8 cellular contexts compared by ENCODE assay signal in genomic region chr12:56258068-56258819, GRCh38. TPM values are rescaled to one million over a fixed set of nuclear protein-coding genes. Genes with fewer than 3 reads are reported as not detected.
DNase-seq lines count a peak whose midpoint lies in the region; ATAC-seq and TF ChIP-seq lines count a peak whose summit lies in the region.

Gene ANKRD52 (minus strand): TSS chr12:56258384. CDS start chr12:56258269, 115 bp downstream.

- peak; percentile 79 for DNase-seq in H9
- DNase-seq in MG63, result peak; percentile 83
- DNase-seq in SK-N-MC (ENCODE audit: low read depth, low spot score), result no peak
- peak; percentile 83 for DNase-seq in glutamatergic neuron
- DNase-seq in osteocyte (ENCODE audit: extremely low spot score, unreplicated experiment), result peak; percentile 93
- no peak for DNase-seq in thoracic aorta (ENCODE audit: low spot score)

- no peaks in the 10 kb centered on the region for H4K20me1 ChIP-seq in H9 (ENCODE audit: control insufficient read depth, insufficient read depth, insufficient read length)

- no peak within 1 kb of the TSS for H2AK5ac ChIP-seq in H9 (ENCODE audit: insufficient read length, low read length)

- H3K9me3 ChIP-seq in H9 (ENCODE audit: control insufficient read depth, low read depth, low read length) (no peaks in the 10 kb centered on the region), MG63 (no peaks in the 10 kb centered on the region), SK-N-MC (ENCODE audit: low read depth, low read length) (no peaks in the 10 kb centered on the region), thoracic aorta (no peaks in the 10 kb centered on the region)

- peak within 1 kb of the TSS; percentile 93 for H3K4me2 ChIP-seq in H9 (ENCODE audit: insufficient read depth, insufficient read length, low read length)

- H3T11ph ChIP-seq in H9 (ENCODE audit: low read length), result no peak within 1 kb of the TSS

- TF ChIP-seq CTCF in H9 (conservative IDR thresholded peaks at IDR 0.05), result peak; percentile 76
- peak; percentile 74 for TF ChIP-seq CTCF in glutamatergic neuron (IDR thresholded peaks at IDR 0.05; ENCODE audit: partially characterized antibody, unreplicated experiment)
- peak; percentile 91 for TF ChIP-seq CTCF in osteocyte (IDR thresholded peaks at IDR 0.05)
- peak; percentile 62 for TF ChIP-seq CTCF in thoracic aorta (IDR thresholded peaks at IDR 0.05)

- peak within 1 kb of the TSS; percentile 49 for H2AFZ ChIP-seq in H9 (ENCODE audit: low read length)

- no peak within 1 kb of the TSS for H3K23ac ChIP-seq in H9 (ENCODE audit: insufficient read length, low read depth, low read length)

- H3K36me3 Mint-ChIP-seq in H9 (ENCODE audit: insufficient read depth in 1 of 3, low read depth in 3 of 3) (peaks cover 23 to 35% (median 34%) of the 10 kb centered on the region in 3 experiments; a peak in 6 of 7 replicates), glutamatergic neuron (ENCODE audit: unreplicated experiment) (no peaks in the 10 kb centered on the region), osteocyte (ENCODE audit: unreplicated experiment) (peaks cover 19% of the 10 kb centered on the region)
- H3K36me3 Mint-ChIP-seq in activated naive CD4-positive, alpha-beta T cell treated with anti-CD3 and anti-CD28 coated beads, Interleukin-2, amount 50 U/mL, for 24 hours, result peaks cover 3% of the 10 kb centered on the region

- H3K36me3 ChIP-seq in MG63 (peaks cover 42% of the 10 kb centered on the region), SK-N-MC (ENCODE audit: insufficient read depth, low read length) (peaks cover 34% of the 10 kb centered on the region), thoracic aorta (peaks cover 24% of the 10 kb centered on the region)

- no peak within 1 kb of the TSS for H3K18ac ChIP-seq in H9 (ENCODE audit: insufficient read length, low read depth, low read length)

- no peaks in the 10 kb centered on the region for H3K79me1 ChIP-seq in H9 (ENCODE audit: insufficient read depth, low read depth, low read length, poor library complexity, severe bottlenecking)

- no peak within 1 kb of the TSS for H2BK15ac ChIP-seq in H9 (ENCODE audit: low read depth, low read length)

- H3K4me3 Mint-ChIP-seq in H9 (peak within 1 kb of the TSS; percentile 93 to 97), glutamatergic neuron (ENCODE audit: unreplicated experiment) (peak within 1 kb of the TSS; percentile 95), osteocyte (ENCODE audit: unreplicated experiment) (peak within 1 kb of the TSS; percentile 93)
- peak within 1 kb of the TSS; percentile 94 for H3K4me3 Mint-ChIP-seq in activated naive CD4-positive, alpha-beta T cell treated with anti-CD3 and anti-CD28 coated beads, Interleukin-2, amount 50 U/mL, for 24 hours

- no peak within 1 kb of the TSS for H2BK20ac ChIP-seq in H9 (ENCODE audit: low read depth, low read length, poor library complexity, severe bottlenecking)

- H3K4ac ChIP-seq in H9 (ENCODE audit: low read depth, low read length), result no peak within 1 kb of the TSS

- H3K4me3 ChIP-seq in GM08714 (ENCODE audit: low read length) (peak within 1 kb of the TSS; percentile 92), MG63 (peak within 1 kb of the TSS; percentile 72), SK-N-MC (peak within 1 kb of the TSS; percentile 84), thoracic aorta (peak within 1 kb of the TSS; percentile 85)

- H3K14ac ChIP-seq in H9 (ENCODE audit: insufficient read depth, low read length), result peak within 1 kb of the TSS; percentile 71; the same call in 1 of the 2 replicates

- WGBS in H9 (ENCODE audit: extremely low coverage, insufficient read length, low lambda C conversion rate), result no CpG with 5 or more reads among the region's 78 CpGs

- H2BK5ac ChIP-seq in H9 (ENCODE audit: insufficient read length, low read length), result no peak within 1 kb of the TSS

- no peak within 1 kb of the TSS for H4K5ac ChIP-seq in H9 (ENCODE audit: insufficient read length, low read depth, low read length)

- no peak within 1 kb of the TSS for H3K56ac ChIP-seq in H9 (ENCODE audit: insufficient read length, low read depth, low read length)

- no peak within 1 kb of the TSS for H3K27ac ChIP-seq in H9 (ENCODE audit: insufficient read length, low read depth, low read length)
- H3K27ac ChIP-seq in SK-N-MC, result peak within 1 kb of the TSS; percentile 71; the same call in 1 of the 2 replicates
- H3K27ac ChIP-seq in thoracic aorta, result peak within 1 kb of the TSS; percentile 73 to 75

- no peak within 1 kb of the TSS for H2BK12ac ChIP-seq in H9 (ENCODE audit: insufficient read length, low read depth, low read length)

- H3K27me3 ChIP-seq in H9 (ENCODE audit: insufficient read depth, low read length) (no peaks in the 10 kb centered on the region), MG63 (no peaks in the 10 kb centered on the region), thoracic aorta (replicated peaks; ENCODE audit: insufficient read depth) (no peaks in the 10 kb centered on the region)

- H3K27me3 Mint-ChIP-seq in H9 (ENCODE audit: low read depth) (peaks cover 2% of the 10 kb centered on the region; the same call in 1 of the 2 replicates), glutamatergic neuron (ENCODE audit: unreplicated experiment) (peaks cover 2% of the 10 kb centered on the region), osteocyte (ENCODE audit: unreplicated experiment) (no peaks in the 10 kb centered on the region)
- no peaks in the 10 kb centered on the region for H3K27me3 Mint-ChIP-seq in activated naive CD4-positive, alpha-beta T cell treated with anti-CD3 and anti-CD28 coated beads, Interleukin-2, amount 50 U/mL, for 24 hours

- H3K4me1 ChIP-seq in H9 (ENCODE audit: insufficient read depth, low read length) (no peaks in the 10 kb centered on the region), thoracic aorta (ENCODE audit: control insufficient read depth in 1 of 2, low read depth in 2 of 2) (peaks cover 13 to 30% of the 10 kb centered on the region in 2 donors)

- ATAC-seq in thoracic aorta (ENCODE audit: insufficient number of reproducible peaks, low FRiP score, low read depth), result peak; percentile 93

- H4K91ac ChIP-seq in H9 (ENCODE audit: insufficient read length, low read depth, low read length), result no peak within 1 kb of the TSS

- no peak within 1 kb of the TSS for H2BK120ac ChIP-seq in H9 (ENCODE audit: low read depth, low read length, poor library complexity, severe bottlenecking)

- H3K79me2 ChIP-seq in H9 (ENCODE audit: insufficient read depth, low read length), result no peaks in the 10 kb centered on the region

- H3K9ac ChIP-seq in H9 (ENCODE audit: extremely low read depth, insufficient read length, low read length), result peak within 1 kb of the TSS; percentile 73
- peak within 1 kb of the TSS; percentile 94 for H3K9ac ChIP-seq in SK-N-MC (ENCODE audit: insufficient read length)

- H3K23me2 ChIP-seq in H9 (ENCODE audit: insufficient read length, low read depth, low read length, poor library complexity, severe bottlenecking), result no peaks in the 10 kb centered on the region

- H3K9me3 Mint-ChIP-seq in H9, result no peaks in the 10 kb centered on the region; a peak in 1 of 5 replicates
- H3K9me3 Mint-ChIP-seq in activated naive CD4-positive, alpha-beta T cell treated with anti-CD3 and anti-CD28 coated beads, Interleukin-2, amount 50 U/mL, for 24 hours, result no peaks in the 10 kb centered on the region
- peaks cover 2% of the 10 kb centered on the region for H3K9me3 Mint-ChIP-seq in glutamatergic neuron (ENCODE audit: unreplicated experiment)
- no peaks in the 10 kb centered on the region for H3K9me3 Mint-ChIP-seq in osteocyte (ENCODE audit: unreplicated experiment)

- peak within 1 kb of the TSS; percentile 76 to 92 (median 82) for H3K27ac Mint-ChIP-seq in H9
- peak within 1 kb of the TSS; percentile 90 for H3K27ac Mint-ChIP-seq in activated naive CD4-positive, alpha-beta T cell treated with anti-CD3 and anti-CD28 coated beads, Interleukin-2, amount 50 U/mL, for 24 hours
- H3K27ac Mint-ChIP-seq in glutamatergic neuron (ENCODE audit: unreplicated experiment), result peak within 1 kb of the TSS; percentile 93
- peak within 1 kb of the TSS; percentile 87 for H3K27ac Mint-ChIP-seq in osteocyte (ENCODE audit: unreplicated experiment)

- H4K8ac ChIP-seq in H9 (replicated peaks; ENCODE audit: insufficient read length, low read depth, low read length), result no peak within 1 kb of the TSS

- H3K4me1 Mint-ChIP-seq in H9, result peaks cover 20% of the 10 kb centered on the region in 2 experiments
- peaks cover 23% of the 10 kb centered on the region for H3K4me1 Mint-ChIP-seq in activated naive CD4-positive, alpha-beta T cell treated with anti-CD3 and anti-CD28 coated beads, Interleukin-2, amount 50 U/mL, for 24 hours
- peaks cover 5% of the 10 kb centered on the region for H3K4me1 Mint-ChIP-seq in glutamatergic neuron (ENCODE audit: low read depth, unreplicated experiment)
- peaks cover 35% of the 10 kb centered on the region for H3K4me1 Mint-ChIP-seq in osteocyte (ENCODE audit: unreplicated experiment)

RNA-seq across cellular contexts. Expression of gene ANKRD52, which starts in this region (rescaled TPM):
- total RNA-seq in H9 (2021) (33.4 and 34.6 TPM in 2 replicates), glutamatergic neuron (ENCODE audit: unreplicated experiment) (49.1 TPM), osteocyte (67.7 and 75.4 TPM in 2 replicates), thoracic aorta (10 to 100 TPM; 30.9 to 36.3 TPM)
- total RNA-seq in MG63 (2014; rRNA removed; shearing (Covaris generic); ENCODE audit: low replicate concordance), result 6.0 and 18.9 TPM in 2 replicates

Comparison
In these comparisons a context has a peak if more than half of its experiments do, and no peak if none do; other contexts are left out.
1. DNase-seq: peak in H9 (single experiment), MG63 (single experiment), glutamatergic neuron (single experiment) and osteocyte (single experiment); none in SK-N-MC (single experiment) and thoracic aorta (single experiment).
2. Peak in every context shown above with its lines, with median percentiles within 50 percentile points of each other: H3K4me3 ChIP-seq, H3K27ac Mint-ChIP-seq, H3K4me3 Mint-ChIP-seq and CTCF ChIP-seq.